ENCODE assay signal across 1 cellular context in genomic region chr1:61085191-61086086, GRCh38.
A peak's percentile ranks its signal among the peaks of the same experiment; 100 is the strongest.
TF ChIP-seq lines count a peak whose summit lies in the region.

No MANE protein-coding gene starts in this region.

TF ChIP-seq in HEK293, 187 proteins besides CTCF, POLR2A, EP300 and RAD21 (continued from another document):
- no peak for TF ChIP-seq ZBTB10 (tag by site-specific recombination; IDR thresholded peaks at IDR 0.05)
- TF ChIP-seq ZNF10 (tag by site-specific recombination; IDR thresholded peaks at IDR 0.05), result no peak
- TF ChIP-seq ZNF654 (tag by site-specific recombination; IDR thresholded peaks at IDR 0.05; ENCODE audit: low read depth), result 0 out of 2 replicates have a peak, but pooled peaks have one; percentile 2
- no peak for TF ChIP-seq ZNF664 (tag by site-specific recombination; IDR thresholded peaks at IDR 0.05)
- TF ChIP-seq ZBTB44 (tag by site-specific recombination; IDR thresholded peaks at IDR 0.05), result peak; percentile 82
- no peak for TF ChIP-seq PRDM10 (tag by site-specific recombination; IDR thresholded peaks at IDR 0.05)
- TF ChIP-seq ZNF792 (tag by site-specific recombination; IDR thresholded peaks at IDR 0.05), result no peak
- TF ChIP-seq ZNF600 (tag by site-specific recombination; IDR thresholded peaks at IDR 0.05), result 0 out of 2 replicates have a peak, but pooled peaks have one; percentile 22
- TF ChIP-seq PRDM4 (tag by site-specific recombination; IDR thresholded peaks at IDR 0.05), result peak; percentile 64; the same call in 1 of the 2 replicates
TF ChIP-seq in HEK293: peak in this region for 6.
